ENCODE assay signal across 8 cellular contexts in the genomic region with DNA sequence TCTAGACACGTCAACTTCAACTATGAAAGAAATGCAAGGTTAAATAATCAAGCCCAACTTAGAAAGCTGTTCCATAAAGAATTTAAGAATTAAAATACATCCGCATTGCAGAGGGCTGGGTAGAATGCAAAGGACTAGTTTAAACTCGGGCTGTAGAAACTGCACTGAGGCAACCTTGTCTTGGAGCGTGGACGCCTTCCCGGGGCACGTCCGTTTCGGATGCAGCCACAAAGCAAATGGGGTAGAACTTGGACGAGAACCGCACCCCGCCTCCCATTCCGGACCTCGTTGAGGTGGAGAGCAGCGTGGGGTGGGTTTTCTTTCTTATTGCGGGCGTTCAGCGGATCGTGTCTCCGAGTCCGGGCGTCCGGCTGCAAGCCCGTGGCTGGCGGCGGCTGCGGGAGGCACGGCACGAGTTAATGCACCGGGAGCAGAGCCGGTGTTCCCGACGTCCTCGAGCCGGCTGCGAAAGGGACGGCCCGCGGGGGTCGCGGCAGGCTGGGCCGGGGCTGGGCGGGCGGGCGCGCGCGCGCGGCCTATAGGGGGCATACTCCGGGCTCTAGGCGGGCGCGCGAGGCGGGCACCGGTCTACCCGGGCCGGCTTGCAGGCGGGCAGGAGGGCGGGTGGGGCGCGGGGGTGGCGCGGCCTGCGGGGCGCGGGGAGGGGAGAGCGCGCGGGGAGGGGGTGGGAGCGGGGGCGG. TPM values are rescaled to one million over a fixed set of nuclear protein-coding genes. Genes with fewer than 3 reads are reported as not detected.
A peak's percentile ranks its signal among the peaks of the same experiment; 100 is the strongest.
DNase-seq lines count a peak whose midpoint lies in the region; ATAC-seq and TF ChIP-seq lines count a peak whose summit lies in the region.

No MANE protein-coding gene starts in this region.

- H3K9me3 Mint-ChIP-seq in T-helper 1 cell treated with Interleukin-12 subunit alpha and Interleukin-12 subunit beta and Interleukin-4 antibody, amounts not matched to agents 30 μg/mL and 1 μg/mL, for 36 hours: no peaks in the 10 kb centered on the region

- TF ChIP-seq CTCF in A673 (conservative IDR thresholded peaks at IDR 0.05; ENCODE audit: low read depth, low read length): 0 out of 2 replicates have a peak, but pooled peaks have one; percentile 26

- H3K4me1 ChIP-seq in A673 (ENCODE audit: insufficient read depth, low read length, poor library complexity, severe bottlenecking) (peaks cover 37% of the 10 kb centered on the region), iPS-15b (ENCODE audit: control insufficient read depth, insufficient read depth, low read length) (peaks cover 17% of the 10 kb centered on the region)

- intact Hi-C loops in A673 (cut with micrococcal nuclease; ENCODE audit: unreplicated experiment): loop anchor here (2.0 to 5.0 kb wide), 4 partner anchors 141 to 866 kb away; no protein-coding TSS in a partner anchor

- no peaks in the 10 kb centered on the region for H3K27me3 ChIP-seq in A673 (replicated peaks; ENCODE audit: insufficient read depth, low read depth, low read length, poor library complexity)
- H3K27me3 ChIP-seq in iPS-15b (ENCODE audit: control insufficient read depth, insufficient read depth, low read length): no peaks in the 10 kb centered on the region

- H3K27me3 Mint-ChIP-seq in T-helper 1 cell treated with Interleukin-12 subunit alpha and Interleukin-12 subunit beta and Interleukin-4 antibody, amounts not matched to agents 30 μg/mL and 1 μg/mL, for 36 hours (ENCODE audit: low read depth): no peaks in the 10 kb centered on the region

- H3K4me1 Mint-ChIP-seq in T-helper 1 cell treated with Interleukin-12 subunit alpha and Interleukin-12 subunit beta and Interleukin-4 antibody, amounts not matched to agents 30 μg/mL and 1 μg/mL, for 36 hours (ENCODE audit: low read depth): peaks cover 44% of the 10 kb centered on the region

- H3K36me3 Mint-ChIP-seq in T-helper 1 cell treated with Interleukin-12 subunit alpha and Interleukin-12 subunit beta and Interleukin-4 antibody, amounts not matched to agents 30 μg/mL and 1 μg/mL, for 36 hours (ENCODE audit: low read depth): peaks cover 9% of the 10 kb centered on the region

- peak; percentile 16 for ATAC-seq in GM18867 (IDR thresholded peaks at IDR 0.05; ENCODE audit: unreplicated experiment)

- POLR2A ChIA-PET in A673 (lab: Charles Lee; ENCODE audit: low non-redundant PET): no interaction called here

- H3K27ac Mint-ChIP-seq in T-helper 1 cell treated with Interleukin-12 subunit alpha and Interleukin-12 subunit beta and Interleukin-4 antibody, amounts not matched to agents 30 μg/mL and 1 μg/mL, for 36 hours: peak overlapping the region; percentile 97

- peak; percentile 71 for DNase-seq in A673 (ENCODE audit: low spot score)
- DNase-seq in HT-29 (ENCODE audit: low spot score): peak; percentile 54
- DNase-seq in astrocyte of the hippocampus (ENCODE audit: low read depth, low spot score): peak; percentile 77
- DNase-seq in skeletal muscle cell (ENCODE audit: low read depth): no peak
- no peak for DNase-seq in iPS-NIHi7 (ENCODE audit: extremely low spot score)

- BruUV-seq in A673 (replicated peaks; lab: Mats Ljungman, UMichigan): no TSS peak

- peak overlapping the region; percentile 96 for H3K27ac ChIP-seq in A673 (ENCODE audit: low read depth, low read length, poor library complexity, severe bottlenecking)

- H3K4me3 ChIP-seq in A673 (ENCODE audit: low read depth, low read length, poor library complexity, severe bottlenecking) (peak overlapping the region; percentile 71), iPS-15b (ENCODE audit: low read depth, low read length) (peak overlapping the region; percentile 77), skeletal muscle cell (ENCODE audit: low read depth, low read length) (peak overlapping the region; percentile 78)

- no peaks in the 10 kb centered on the region for H3K9me3 ChIP-seq in A673 (ENCODE audit: low read depth, low read length, poor library complexity, severe bottlenecking)
- H3K9me3 ChIP-seq in iPS-15b (ENCODE audit: control insufficient read depth, insufficient read depth, low read length): no peaks in the 10 kb centered on the region

- CTCF ChIA-PET in A673 (lab: Charles Lee): interaction anchor here (0.6 to 1.4 kb wide), 2 partner anchors 20 to 57 kb away, joined by 3 to 7 read pairs; no protein-coding TSS in a partner anchor

- H3K9ac ChIP-seq in iPS-15b (ENCODE audit: low read depth, low read length): peak overlapping the region; percentile 78

- H3K36me3 ChIP-seq in A673 (ENCODE audit: insufficient read depth, low read length, poor library complexity, severe bottlenecking) (no peaks in the 10 kb centered on the region), iPS-15b (ENCODE audit: control insufficient read depth, insufficient read depth, low read length) (peaks cover 10% of the 10 kb centered on the region)

- peak overlapping the region; percentile 96 for H3K4me3 Mint-ChIP-seq in T-helper 1 cell treated with Interleukin-12 subunit alpha and Interleukin-12 subunit beta and Interleukin-4 antibody, amounts not matched to agents 30 μg/mL and 1 μg/mL, for 36 hours

RNA-seq across cellular contexts. Expression of gene JARID2, which starts 2.0 kb away (rescaled TPM):
- 29.4 and 34.1 TPM in 2 replicates for total RNA-seq in A673 (2021)
- 6.7 and 6.9 TPM in 2 replicates for total RNA-seq in HT-29 (2014; rRNA removed; shearing (Covaris generic))

Comparison
In these comparisons a context has a peak if more than half of its experiments do, and no peak if none do; other contexts are left out.
1. DNase-seq: peak in A673 (single experiment), HT-29 (single experiment) and astrocyte of the hippocampus (single experiment); none in skeletal muscle cell (single experiment) and iPS-NIHi7 (single experiment).
2. Peak in every context shown above with its lines, with median percentiles within 50 percentile points of each other: H3K4me3 ChIP-seq.